In the genomic region with DNA sequence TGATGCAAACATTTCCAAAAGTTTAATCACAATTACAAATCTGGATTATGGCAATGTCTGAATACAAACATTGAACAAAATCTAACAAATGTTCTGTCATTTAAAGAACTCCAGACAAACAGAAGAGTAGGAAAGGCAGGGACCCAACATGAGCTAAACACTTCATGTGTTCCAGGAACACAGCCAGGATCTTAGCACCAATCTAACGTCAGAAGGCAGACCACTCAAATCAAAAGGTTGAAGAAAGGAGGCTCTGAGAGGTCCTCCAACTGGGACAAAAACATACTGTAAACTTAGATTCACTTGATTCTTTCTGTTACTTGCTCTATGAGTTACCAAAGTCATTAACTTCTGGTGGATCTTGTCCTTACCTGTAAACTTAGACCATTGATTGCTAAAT, we compare ENCODE assay signal across 25 cellular contexts.
DNase-seq lines count a peak whose midpoint lies in the region; ATAC-seq and TF ChIP-seq lines count a peak whose summit lies in the region.
"Had no signal": no experiment of that assay in that cellular context is flagged by ENCODE, and none has a peak within 500 bp of the region (broad histone marks: within the 10 kb centered on the region; RNA-seq: fewer than 3 reads in every experiment).

No MANE protein-coding gene starts in this region.

- H3K4me1 ChIP-seq in Loucy (ENCODE audit: insufficient read depth, low read length, poor library complexity, severe bottlenecking), result no peaks in the 10 kb centered on the region
- H3K4me1 ChIP-seq in lung (ENCODE audit: control insufficient read depth in 2 of 2, insufficient read depth in 2 of 2, low read length in 2 of 2), result no peaks in the 10 kb centered on the region
- H3K4me1 ChIP-seq in suprapubic skin, result no peaks in the 10 kb centered on the region
- H3K4me1 ChIP-seq: BLaER1 treated with 17β-estradiol and CSF1 and Interleukin-3, amounts not matched to agents 10 nM and 100 nM; Caco-2; colonic mucosa; uterus had no signal

- no peak overlapping the region for H3K4me2 ChIP-seq in Loucy (ENCODE audit: low read depth, low read length, poor library complexity, severe bottlenecking)
- H3K4me2 ChIP-seq: BLaER1 treated with 17β-estradiol and CSF1 and Interleukin-3, amounts not matched to agents 10 nM and 100 nM; smooth muscle cell had no signal

- no peaks in the 10 kb centered on the region for H3F3A ChIP-seq in Loucy (ENCODE audit: low read depth)

- no peaks in the 10 kb centered on the region for H3K9me2 ChIP-seq in Loucy (replicated peaks; ENCODE audit: low read depth, low read length)

- no peak overlapping the region for H3K9ac ChIP-seq in Loucy (ENCODE audit: low read depth, low read length, poor library complexity, severe bottlenecking)
- H3K9ac ChIP-seq: BLaER1 treated with 17β-estradiol and CSF1 and Interleukin-3, amounts not matched to agents 10 nM and 100 nM had no signal

- no peak for TF ChIP-seq CTCF in Loucy (conservative IDR thresholded peaks at IDR 0.05; ENCODE audit: low read length)
- no peak for TF ChIP-seq CTCF in lung (IDR thresholded peaks at IDR 0.05; ENCODE audit: control extremely low read depth, extremely low read depth)
- no peak for TF ChIP-seq CTCF in suprapubic skin (IDR thresholded peaks at IDR 0.05)

- H3K9me3 ChIP-seq in Loucy (ENCODE audit: insufficient read depth, low read depth, low read length) (no peaks in the 10 kb centered on the region), lung (ENCODE audit: control insufficient read depth in 2 of 2, insufficient read depth in 1 of 2, low read length in 1 of 2) (no peaks in the 10 kb centered on the region), suprapubic skin (no peaks in the 10 kb centered on the region)
- H3K9me3 ChIP-seq: Caco-2, colonic mucosa, esophagus muscularis mucosa, uterus had no signal

- no peak for TF ChIP-seq POLR2A in suprapubic skin (IDR thresholded peaks at IDR 0.05)

- ATAC-seq in lung (ENCODE audit: insufficient read depth, low FRiP score), result no peak
- no peak for ATAC-seq in GM18498 (IDR thresholded peaks at IDR 0.05; ENCODE audit: unreplicated experiment)
- ATAC-seq in GM18517 (IDR thresholded peaks at IDR 0.05; ENCODE audit: unreplicated experiment), result no peak
- no peak for ATAC-seq in HG02571 (IDR thresholded peaks at IDR 0.05; ENCODE audit: unreplicated experiment)

- H3K4me3 ChIP-seq in Loucy (ENCODE audit: low read length, poor library complexity, severe bottlenecking) (no peak overlapping the region), lung (no peak overlapping the region), suprapubic skin (no peak overlapping the region)
- H3K4me3 ChIP-seq: BLaER1 treated with 17β-estradiol and CSF1 and Interleukin-3, amounts not matched to agents 10 nM and 100 nM; colonic mucosa; esophagus muscularis mucosa; smooth muscle cell; uterus had no signal

- H3K36me3 ChIP-seq in Loucy (ENCODE audit: insufficient read depth, low read length) (no peaks in the 10 kb centered on the region), lung (ENCODE audit: control insufficient read depth in 2 of 2, insufficient read depth in 2 of 2, low read length in 2 of 2) (no peaks in the 10 kb centered on the region), suprapubic skin (no peaks in the 10 kb centered on the region)
- H3K36me3 ChIP-seq: BLaER1 treated with 17β-estradiol and CSF1 and Interleukin-3, amounts not matched to agents 10 nM and 100 nM; colonic mucosa; esophagus muscularis mucosa; uterus had no signal

- no peaks in the 10 kb centered on the region for H4K20me1 ChIP-seq in Loucy (ENCODE audit: insufficient read depth, low read length, poor library complexity, severe bottlenecking)
- H4K20me1 ChIP-seq: BLaER1 treated with 17β-estradiol and CSF1 and Interleukin-3, amounts not matched to agents 10 nM and 100 nM had no signal

- peak; percentile 2 for DNase-seq in AG08395 (ENCODE audit: low spot score)
- DNase-seq in astrocyte of the hippocampus (ENCODE audit: low read depth, low spot score), result peak; percentile 11
- peak; percentile 44 for DNase-seq in lung (ENCODE audit: low spot score)
- DNase-seq in suprapubic skin (ENCODE audit: low spot score in 2 of 2), result no peak
- DNase-seq: activated CD8-positive, alpha-beta memory T cell treated with anti-CD3 and anti-CD28 coated beads for 24 hours; activated gamma-delta T cell; activated T-cell treated with anti-CD3 and anti-CD28 coated beads, Interleukin-2, amount 50 U/mL, for 1 hour; Caco-2; colonic mucosa; glutamatergic neuron; HFFc6; KG1; kidney glomerular epithelial cell; NCI-H526 treated with DMSO at 0.1 percent for 48 hours; occipital lobe; stimulated activated CD4-positive, alpha-beta T cell treated with anti-CD3 and anti-CD28 coated beads, Interleukin-2, amount 100 ng/mL, for 24 hours; substantia nigra; uterus had no signal

- 53 to 75% methylated on average over 1 of the region's 1 CpG for WGBS in lung, 2 donors
- 39% methylated on average over 1 of the region's 1 CpG for WGBS in suprapubic skin

- TF ChIP-seq EP300 in suprapubic skin (IDR thresholded peaks at IDR 0.05), result no peak

- no peaks in the 10 kb centered on the region for H3K79me2 ChIP-seq in Loucy (ENCODE audit: insufficient read depth, low read length)

- H3K27ac ChIP-seq in lung (ENCODE audit: low read depth in 1 of 2, low read length in 1 of 2) (no peak overlapping the region), suprapubic skin (no peak overlapping the region)
- H3K27ac ChIP-seq: colonic mucosa, uterus had no signal

- H3K27me3 ChIP-seq in Loucy (ENCODE audit: insufficient read depth, low read length, poor library complexity, severe bottlenecking) (no peaks in the 10 kb centered on the region), lung (ENCODE audit: control insufficient read depth, insufficient read depth) (no peaks in the 10 kb centered on the region), suprapubic skin (no peaks in the 10 kb centered on the region)
- H3K27me3 ChIP-seq: BLaER1 treated with 17β-estradiol and CSF1 and Interleukin-3, amounts not matched to agents 10 nM and 100 nM; colonic mucosa; esophagus muscularis mucosa; uterus had no signal

- H2AFZ ChIP-seq in Loucy (ENCODE audit: low read length), result peak overlapping the region; percentile 84

Comparison
In these comparisons a context has a peak if more than half of its experiments do, and no peak if none do; other contexts are left out.
1. DNase-seq: peak in AG08395 (single experiment), astrocyte of the hippocampus (single experiment) and lung (single experiment); none in suprapubic skin (0 of 2).